8 cellular contexts compared by ENCODE assay signal in genomic region chr11:126989942-126990715, GRCh38. TPM values are rescaled to one million over a fixed set of nuclear protein-coding genes. Genes with fewer than 3 reads are reported as not detected.
DNase-seq lines count a peak whose midpoint lies in the region; ATAC-seq, FAIRE-seq and TF ChIP-seq lines count a peak whose summit lies in the region.

No MANE protein-coding gene starts in this region.

- H3K27ac Mint-ChIP-seq in chondrocyte (ENCODE audit: unreplicated experiment): peak overlapping the region; percentile 99

- no peaks in the 10 kb centered on the region for H3K9me3 Mint-ChIP-seq in chondrocyte (ENCODE audit: low read depth)

- H3K36me3 Mint-ChIP-seq in chondrocyte (ENCODE audit: low read depth): no peaks in the 10 kb centered on the region

- peak; percentile 74 for ATAC-seq in HG02970 (IDR thresholded peaks at IDR 0.05; ENCODE audit: low FRiP score, unreplicated experiment)

- no peak overlapping the region for H3K4me3 Mint-ChIP-seq in chondrocyte (ENCODE audit: unreplicated experiment)

- peaks cover 40% of the 10 kb centered on the region for H3K4me1 Mint-ChIP-seq in chondrocyte (ENCODE audit: low read depth)

- TF ChIP-seq CTCF in 22Rv1 (IDR thresholded peaks at IDR 0.05) (peak; percentile 92), chondrocyte (IDR thresholded peaks at IDR 0.05) (peak; percentile 98)

- DNase-seq in GM12891 (ENCODE audit: insufficient read length, low spot score): peak; percentile 66
- peak; percentile 68 for DNase-seq in NCI-H2171 (lab: John Stamatoyannopoulos, UW)
- DNase-seq in activated CD4-positive, CD25-positive, alpha-beta regulatory T cell (lab: John Stamatoyannopoulos, UW): peak in 3 of 4 experiments; percentile 2 to 18 (median 8)
- peak; percentile 93 for DNase-seq in chondrocyte (ENCODE audit: low spot score)
- peak; percentile 92 for DNase-seq in left kidney (ENCODE audit: low read depth, low spot score)
- DNase-seq in stimulated activated CD4-positive, alpha-beta T cell treated with anti-CD3 and anti-CD28 coated beads, Interleukin-2, amount 100 ng/mL, for 48 hours: peak; percentile 62 to 63

- no peaks in the 10 kb centered on the region for H3K27me3 Mint-ChIP-seq in chondrocyte (ENCODE audit: low read depth)

- peak; percentile 63 for FAIRE-seq in GM12891 (lab: Jason Lieb, UNC)

- TF ChIP-seq POLR2A in GM12891 (IDR thresholded peaks at IDR 0.05; ENCODE audit: low read depth, low read length): no peak

- no peak overlapping the region for H3K27ac ChIP-seq in 22Rv1

TF ChIP-seq in GM12891, 5 proteins besides CTCF, POLR2A, EP300 and RAD21:
- no peak for TF ChIP-seq POLR2AphosphoS5 (IDR thresholded peaks at IDR 0.05; ENCODE audit: low read depth, low read length)
- TF ChIP-seq PAX5 (IDR thresholded peaks at IDR 0.05; ENCODE audit: insufficient read depth, low read length, severe bottlenecking): no peak
- TF ChIP-seq POU2F2 (IDR thresholded peaks at IDR 0.05; ENCODE audit: low read depth, low read length): no peak
- TF ChIP-seq SPI1 (IDR thresholded peaks at IDR 0.05; ENCODE audit: low read depth, low read length): no peak
- no peak for TF ChIP-seq TAF1 (IDR thresholded peaks at IDR 0.05; ENCODE audit: low read depth, low read length)

RNA-seq across cellular contexts. Expression of gene KIRREL3, which starts 10.4 kb away (rescaled TPM):
- 0.14 TPM for polyA plus RNA-seq in GM12891 (2012; ENCODE audit: low read depth, missing spikeins)
- total RNA-seq in chondrocyte: 1.2 to 1.6 TPM (median 1.5 TPM) in 3 replicates

Comparison
In these comparisons a context has a peak if more than half of its experiments do, and no peak if none do; other contexts are left out.
1. DNase-seq: peak in every context shown above with its lines; median percentile 93 in chondrocyte; 92 in left kidney; 68 in NCI-H2171; 66 in GM12891; 62 in stimulated activated CD4-positive, alpha-beta T cell treated with anti-CD3 and anti-CD28 coated beads, Interleukin-2, amount 100 ng/mL, for 48 hours; 8 in activated CD4-positive, CD25-positive, alpha-beta regulatory T cell.